Comparison of ENCODE assay signal across 8 cellular contexts in genomic region chr9:136947955-136948510, GRCh38. TPM values are rescaled to one million over a fixed set of nuclear protein-coding genes. Genes with fewer than 3 reads are reported as not detected.
DNase-seq lines count a peak whose midpoint lies in the region; FAIRE-seq and TF ChIP-seq lines count a peak whose summit lies in the region.

No MANE protein-coding gene starts in this region.

- peaks cover 3% of the 10 kb centered on the region for H3K27me3 Mint-ChIP-seq in brain

- H3K4me1 Mint-ChIP-seq in brain = peaks cover 21% of the 10 kb centered on the region

- no peak overlapping the region for H3K9ac ChIP-seq in Loucy (ENCODE audit: low read depth, low read length, poor library complexity, severe bottlenecking)

- H3K9me3 Mint-ChIP-seq in brain = peaks cover 0 to 3% (median 0%) of the 10 kb centered on the region in 5 experiments

- peaks cover 23% of the 10 kb centered on the region for H3K4me1 ChIP-seq in Loucy (ENCODE audit: insufficient read depth, low read length, poor library complexity, severe bottlenecking)
- H3K4me1 ChIP-seq in tibial artery = peaks cover 0 to 47% (median 36%) of the 10 kb centered on the region in 4 donors

- H3K27me3 ChIP-seq in Loucy (ENCODE audit: insufficient read depth, low read length, poor library complexity, severe bottlenecking) = no peaks in the 10 kb centered on the region
- no peaks in the 10 kb centered on the region for H3K27me3 ChIP-seq in tibial artery

- intact Hi-C loops in tibial artery (cut with DNase I; ENCODE audit: low total_unique reads) = no loop called here

- TF ChIP-seq CTCF in Loucy (conservative IDR thresholded peaks at IDR 0.05; ENCODE audit: low read length) (peak; percentile 59), brain (conservative IDR thresholded peaks at IDR 0.05) (peak; percentile 56 to 62), tibial artery (IDR thresholded peaks at IDR 0.05) (peak; percentile 30 to 32)

- FAIRE-seq in urothelium cell line (lab: Jason Lieb, UNC) = no peak

- H3K27ac Mint-ChIP-seq in brain = peak overlapping the region; percentile 64 to 90 (median 66)

- no peaks in the 10 kb centered on the region for H3K9me3 ChIP-seq in Loucy (ENCODE audit: insufficient read depth, low read depth, low read length)
- no peaks in the 10 kb centered on the region for H3K9me3 ChIP-seq in tibial artery

- no peak overlapping the region for H2AFZ ChIP-seq in Loucy (ENCODE audit: low read length)

- no peak overlapping the region for H3K4me3 ChIP-seq in Loucy (ENCODE audit: low read length, poor library complexity, severe bottlenecking)
- H3K4me3 ChIP-seq in tibial artery = no peak overlapping the region

- peaks cover 11% of the 10 kb centered on the region for H4K20me1 ChIP-seq in Loucy (ENCODE audit: insufficient read depth, low read length, poor library complexity, severe bottlenecking)

- peak in 2 of 3 experiments; percentile 14 to 40 for DNase-seq in NCI-H1417 (lab: John Stamatoyannopoulos, UW)
- DNase-seq in NCI-H1417 treated with DMSO at 0.1 percent for 48 hours (lab: John Stamatoyannopoulos, UW) = no peak
- DNase-seq in kidney tubule cell (ENCODE audit: low spot score) = peak; percentile 30
- DNase-seq in tibial artery = no peak
- DNase-seq in urothelium cell line (ENCODE audit: low spot score) = no peak
- no peak for DNase-seq in stimulated activated CD4-positive, alpha-beta T cell treated with anti-CD3 and anti-CD28 coated beads, Interleukin-4, amount 100 ng/mL, for 4 hours

- no peaks in the 10 kb centered on the region for H3K9me2 ChIP-seq in Loucy (replicated peaks; ENCODE audit: low read depth, low read length)

- H3K36me3 Mint-ChIP-seq in brain = no peaks in the 10 kb centered on the region

- H3K36me3 ChIP-seq in Loucy (ENCODE audit: insufficient read depth, low read length) (no peaks in the 10 kb centered on the region), tibial artery (peaks cover 2 to 8% (median 3%) of the 10 kb centered on the region in 3 donors)

- H3K4me3 Mint-ChIP-seq in brain = peak overlapping the region; percentile 49 to 90 (median 82)

- peaks cover 12% of the 10 kb centered on the region for H3K79me2 ChIP-seq in Loucy (ENCODE audit: insufficient read depth, low read length)

- no peak overlapping the region for H3K4me2 ChIP-seq in Loucy (ENCODE audit: low read depth, low read length, poor library complexity, severe bottlenecking)

- H3F3A ChIP-seq in Loucy (ENCODE audit: low read depth) = no peaks in the 10 kb centered on the region

- H3K27ac ChIP-seq in tibial artery = no peak overlapping the region

RNA-seq across cellular contexts. Expression of gene C8G, which starts 3.0 kb away (rescaled TPM):
- not detected for polyA plus RNA-seq in brain (ENCODE audit: insufficient read depth, low read depth, low replicate concordance)

RNA-seq across cellular contexts. Expression of gene FBXW5, which starts 3.5 kb away (rescaled TPM):
- 95.0 TPM for polyA plus RNA-seq in brain (ENCODE audit: insufficient read depth, low read depth, low replicate concordance)

RNA-seq across cellular contexts. Expression of gene LCN12, which starts 4.0 kb away (rescaled TPM):
- polyA plus RNA-seq in brain (ENCODE audit: insufficient read depth, low read depth, low replicate concordance) = 1.8 TPM

RNA-seq across cellular contexts. Expression of gene PTGDS, which starts 29.3 kb away (rescaled TPM):
- 2,031 TPM for polyA plus RNA-seq in brain (ENCODE audit: insufficient read depth, low read depth, low replicate concordance)

RNA-seq across cellular contexts. Expression of gene LCNL1, which starts 34.8 kb away (rescaled TPM):
- 0.15 TPM for polyA plus RNA-seq in brain (ENCODE audit: insufficient read depth, low read depth, low replicate concordance)

Comparison
In these comparisons a context has a peak if more than half of its experiments do, and no peak if none do; other contexts are left out.
1. DNase-seq: peak in NCI-H1417 (2 of 3) and kidney tubule cell (single experiment); none in NCI-H1417 treated with DMSO at 0.1 percent for 48 hours (single experiment), tibial artery (0 of 2), urothelium cell line (single experiment) and stimulated activated CD4-positive, alpha-beta T cell treated with anti-CD3 and anti-CD28 coated beads, Interleukin-4, amount 100 ng/mL, for 4 hours (0 of 2).
2. Peak in every context shown above with its lines, with median percentiles within 50 percentile points of each other: CTCF ChIP-seq.